In the genomic region with DNA sequence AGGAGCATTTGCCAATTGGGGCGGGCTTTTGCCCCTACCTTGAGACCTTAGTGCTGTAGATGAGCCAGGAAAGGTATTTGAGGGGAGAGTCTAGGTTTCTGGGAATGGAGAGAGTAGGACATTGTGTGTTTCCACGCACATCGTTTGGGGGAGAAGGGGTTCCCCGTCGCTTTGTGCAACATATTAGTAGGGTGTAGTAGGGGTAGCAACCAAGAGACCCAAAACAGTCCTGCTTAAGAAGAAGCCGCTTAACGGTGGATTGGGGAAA, we compare ENCODE assay signal across 8 cellular contexts. TPM values are rescaled to one million over a fixed set of nuclear protein-coding genes. Genes with fewer than 3 reads are reported as not detected.
A peak's percentile ranks its signal among the peaks of the same experiment; 100 is the strongest.
DNase-seq lines count a peak whose midpoint lies in the region; ATAC-seq and TF ChIP-seq lines count a peak whose summit lies in the region.

No MANE protein-coding gene starts in this region.

- peaks cover 33% of the 10 kb centered on the region for H3K36me3 Mint-ChIP-seq in activated CD4-positive, alpha-beta T cell treated with anti-CD3 and anti-CD28 coated beads, Interleukin-2, amount 10 ng/mL, durations not matched to agents 7 days and 5 days (ENCODE audit: low read depth)

- H3K27ac Mint-ChIP-seq in activated CD4-positive, alpha-beta T cell treated with anti-CD3 and anti-CD28 coated beads, Interleukin-2, amount 10 ng/mL, durations not matched to agents 7 days and 5 days, result peak overlapping the region; percentile 100

- H3K9me3 ChIP-seq in adipocyte (ENCODE audit: control insufficient read depth, low read length) (no peaks in the 10 kb centered on the region), tibial artery (no peaks in the 10 kb centered on the region)

- peak overlapping the region; percentile 100 for H3K4me3 Mint-ChIP-seq in activated CD4-positive, alpha-beta T cell treated with anti-CD3 and anti-CD28 coated beads, Interleukin-2, amount 10 ng/mL, durations not matched to agents 7 days and 5 days

- no peaks in the 10 kb centered on the region for H3K9me3 Mint-ChIP-seq in activated CD4-positive, alpha-beta T cell treated with anti-CD3 and anti-CD28 coated beads, Interleukin-2, amount 10 ng/mL, durations not matched to agents 7 days and 5 days

- peak overlapping the region; percentile 98 to 100 for H3K27ac ChIP-seq in tibial artery

- H3K9ac ChIP-seq in adipocyte (ENCODE audit: low read length), result peak overlapping the region; percentile 94

- ATAC-seq in GM18517 (IDR thresholded peaks at IDR 0.05; ENCODE audit: unreplicated experiment) (no peak), GM21423 (IDR thresholded peaks at IDR 0.05; ENCODE audit: unreplicated experiment) (no peak)

- POLR2A ChIA-PET in activated CD4-positive, alpha-beta T cell treated with anti-CD3 and anti-CD28 coated beads, Interleukin-2, amount 10 ng/mL, durations not matched to agents 7 days and 5 days (lab: Charles Lee), result no interaction called here

- DNase-seq in activated CD4-positive, alpha-beta T cell treated with anti-CD3 and anti-CD28 coated beads, Interleukin-2, amount 10 ng/mL, durations not matched to agents 7 days and 5 days, result no peak
- no peak for DNase-seq in activated CD4-positive, alpha-beta T cell treated with anti-CD3 and anti-CD28 coated beads, Interleukin-2, amount 50 U/mL, for 1 hour
- DNase-seq in adipocyte (ENCODE audit: low read depth) (no peak), kidney epithelial cell (ENCODE audit: low read depth) (no peak), tibial artery (no peak)
- no peak for DNase-seq in stimulated activated CD4-positive, alpha-beta T cell treated with anti-CD3 and anti-CD28 coated beads, Interleukin-4, amount 100 ng/mL, for 1 hour

- CTCF ChIA-PET in activated CD4-positive, alpha-beta T cell treated with anti-CD3 and anti-CD28 coated beads, Interleukin-2, amount 10 ng/mL, durations not matched to agents 7 days and 5 days (lab: Charles Lee), result interaction anchor here (0.6 to 1.9 kb wide), 3 partner anchors 18 to 88 kb away, joined by 3 to 6 read pairs (median 3); no protein-coding TSS in a partner anchor

- H3K4me1 ChIP-seq in adipocyte (ENCODE audit: control insufficient read depth, insufficient read depth, low read length) (peaks cover 22% of the 10 kb centered on the region), tibial artery (peaks cover 0 to 40% (median 15%) of the 10 kb centered on the region in 4 donors)

- H3K4me1 Mint-ChIP-seq in activated CD4-positive, alpha-beta T cell treated with anti-CD3 and anti-CD28 coated beads, Interleukin-2, amount 10 ng/mL, durations not matched to agents 7 days and 5 days, result peaks cover 29% of the 10 kb centered on the region

- intact Hi-C loops in tibial artery (cut with DNase I; ENCODE audit: low total_unique reads), result loop anchor here (2.0 to 5.0 kb wide), 2 partner anchors 36 to 41 kb away; a partner anchor contains a TSS

- peak overlapping the region; percentile 91 for H3K4me3 ChIP-seq in adipocyte (ENCODE audit: low read length)
- H3K4me3 ChIP-seq in kidney epithelial cell (ENCODE audit: low read depth, low read length), result peak overlapping the region; percentile 56
- H3K4me3 ChIP-seq in tibial artery, result peak overlapping the region; percentile 80 to 97

- TF ChIP-seq CTCF in kidney epithelial cell (IDR thresholded peaks at IDR 0.05; ENCODE audit: insufficient read depth, low read length, poor library complexity, severe bottlenecking), result no peak
- TF ChIP-seq CTCF in tibial artery (IDR thresholded peaks at IDR 0.05), result no peak

- H3K36me3 ChIP-seq in adipocyte (ENCODE audit: control insufficient read depth, insufficient read depth, low read length, severe bottlenecking) (no peaks in the 10 kb centered on the region), kidney epithelial cell (ENCODE audit: control insufficient read depth, insufficient read depth, low read length) (no peaks in the 10 kb centered on the region), tibial artery (no peaks in the 10 kb centered on the region)

- H3K27me3 ChIP-seq in adipocyte (replicated peaks; ENCODE audit: control insufficient read depth, insufficient read depth, low read length) (no peaks in the 10 kb centered on the region), kidney epithelial cell (ENCODE audit: control insufficient read depth, insufficient read depth, low read length) (no peaks in the 10 kb centered on the region), tibial artery (no peaks in the 10 kb centered on the region)

- H3K27me3 Mint-ChIP-seq in activated CD4-positive, alpha-beta T cell treated with anti-CD3 and anti-CD28 coated beads, Interleukin-2, amount 10 ng/mL, durations not matched to agents 7 days and 5 days, result no peaks in the 10 kb centered on the region

RNA-seq across cellular contexts. Expression of a gene that starts 0.7 kb away (rescaled TPM):
- total RNA-seq in activated CD4-positive, alpha-beta T cell treated with anti-CD3 and anti-CD28 coated beads, Interleukin-2, amount 10 ng/mL, durations not matched to agents 7 days and 5 days, result 100 to 1,000 TPM; 218 to 236 TPM
- total RNA-seq in kidney epithelial cell, result 114 and 119 TPM in 2 replicates

RNA-seq across cellular contexts. Expression of a gene that starts 36.3 kb away (rescaled TPM):
- total RNA-seq in activated CD4-positive, alpha-beta T cell treated with anti-CD3 and anti-CD28 coated beads, Interleukin-2, amount 10 ng/mL, durations not matched to agents 7 days and 5 days, result 100 to 1,000 TPM; 805 to 843 TPM
- total RNA-seq in kidney epithelial cell, result 1,136 and 1,207 TPM in 2 replicates

RNA-seq across cellular contexts. Expression of a gene that starts 43.0 kb away (rescaled TPM):
- total RNA-seq in activated CD4-positive, alpha-beta T cell treated with anti-CD3 and anti-CD28 coated beads, Interleukin-2, amount 10 ng/mL, durations not matched to agents 7 days and 5 days, result 100 to 1,000 TPM; 506 to 539 TPM
- 399 and 419 TPM in 2 replicates for total RNA-seq in kidney epithelial cell

RNA-seq across cellular contexts. Expression of a gene that starts 58.7 kb away (rescaled TPM):
- 100 to 1,000 TPM in 1 of 2 experiments, 10 to 100 TPM in 1; 98.4 to 116 TPM for total RNA-seq in activated CD4-positive, alpha-beta T cell treated with anti-CD3 and anti-CD28 coated beads, Interleukin-2, amount 10 ng/mL, durations not matched to agents 7 days and 5 days
- 37.9 and 49.9 TPM in 2 replicates for total RNA-seq in kidney epithelial cell
